8 cellular contexts compared by ENCODE assay signal in the genomic region with DNA sequence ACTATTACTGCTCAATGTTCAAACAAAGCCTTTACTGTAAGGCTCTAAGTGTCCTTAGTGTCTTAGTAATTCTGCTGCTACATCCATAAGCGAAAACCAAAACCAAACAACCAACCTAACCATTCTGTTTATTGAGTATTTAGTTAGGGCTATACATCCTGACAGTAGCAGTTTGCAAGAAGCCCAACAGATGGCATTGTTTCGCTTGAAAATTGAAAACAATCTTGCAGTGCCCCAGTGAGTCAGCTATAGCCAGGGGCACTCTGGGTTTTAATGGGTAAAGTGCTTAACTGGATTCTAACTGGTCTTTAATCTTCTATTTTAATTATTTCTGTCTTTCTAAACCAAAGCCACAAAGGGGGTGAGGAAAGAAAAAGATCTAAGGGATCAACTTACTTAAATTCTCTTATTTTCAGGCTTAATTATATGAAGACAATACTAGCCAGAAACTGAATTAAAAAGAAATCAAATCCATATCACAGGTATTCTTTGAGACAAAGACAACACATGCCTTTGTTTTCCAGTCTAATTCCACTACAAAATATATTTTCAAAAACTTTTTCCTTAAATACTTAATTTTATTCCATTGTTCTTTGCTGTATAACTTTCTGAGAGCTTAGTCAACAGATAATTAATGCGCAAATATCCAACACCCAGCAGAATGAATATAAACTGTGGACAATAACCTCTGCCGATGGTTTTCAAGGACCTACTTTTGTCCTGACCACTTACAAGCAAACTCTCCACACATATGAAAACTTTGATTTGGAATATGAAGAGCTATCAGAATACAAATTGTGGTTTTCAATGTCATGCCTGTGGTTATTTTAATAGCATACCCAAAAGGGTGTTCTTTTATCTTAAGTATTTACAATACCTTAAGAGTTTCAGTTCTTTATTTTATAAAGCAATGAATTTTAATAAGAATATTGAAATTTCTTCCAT. TPM values are rescaled to one million over a fixed set of nuclear protein-coding genes. Genes with fewer than 3 reads are reported as not detected.
A peak's percentile ranks its signal among the peaks of the same experiment; 100 is the strongest.
DNase-seq lines count a peak whose midpoint lies in the region; ATAC-seq and TF ChIP-seq lines count a peak whose summit lies in the region.

No MANE protein-coding gene starts in this region.

- peak; percentile 93 for TF ChIP-seq CTCF in chondrocyte (IDR thresholded peaks at IDR 0.05)

- H3K4me3 Mint-ChIP-seq in chondrocyte (ENCODE audit: unreplicated experiment) = no peak overlapping the region

- ATAC-seq in HG03060 (IDR thresholded peaks at IDR 0.05; ENCODE audit: low read depth, unreplicated experiment) (peak; percentile 42), left lobe of liver (peak; percentile 97), GM18858 (IDR thresholded peaks at IDR 0.05; ENCODE audit: unreplicated experiment) (no peak)

- peak; percentile 88 for DNase-seq in EH (ENCODE audit: low read depth)
- DNase-seq in NCI-H345 treated with DMSO at 0.1 percent for 48 hours (lab: John Stamatoyannopoulos, UW; ENCODE audit: unreplicated experiment) = peak; percentile 78
- DNase-seq in activated CD4-positive, CD25-positive, alpha-beta regulatory T cell (lab: John Stamatoyannopoulos, UW) = peak; percentile 5 to 39 (median 20)
- no peak for DNase-seq in chondrocyte (ENCODE audit: low spot score)
- DNase-seq in left lobe of liver (ENCODE audit: low spot score) = no peak
- peak in 2 of 3 experiments; percentile 47 to 53 for DNase-seq in stimulated activated CD4-positive, alpha-beta T cell treated with anti-CD3 and anti-CD28 coated beads, TNF-alpha, amount 100 ng/mL, for 4 hours (ENCODE audit: low read depth in 3 of 3)

- no peaks in the 10 kb centered on the region for H3K27me3 Mint-ChIP-seq in chondrocyte (ENCODE audit: low read depth)

- H3K36me3 Mint-ChIP-seq in chondrocyte (ENCODE audit: low read depth) = peaks cover 2% of the 10 kb centered on the region

- peaks cover 47% of the 10 kb centered on the region for H3K4me1 Mint-ChIP-seq in chondrocyte (ENCODE audit: low read depth)

- peak overlapping the region; percentile 61 for H3K27ac Mint-ChIP-seq in chondrocyte (ENCODE audit: unreplicated experiment)

- H3K9me3 Mint-ChIP-seq in chondrocyte (ENCODE audit: low read depth) = no peaks in the 10 kb centered on the region

RNA-seq across cellular contexts. Expression of gene POGZ, which starts 15.2 kb away (rescaled TPM):
- 61.7 to 79.7 TPM (median 65.0 TPM) in 3 replicates for total RNA-seq in chondrocyte
- 29.3 TPM for total RNA-seq in left lobe of liver

RNA-seq across cellular contexts. Expression of gene PSMB4, which starts 44.7 kb away (rescaled TPM):
- total RNA-seq in chondrocyte = 229 to 257 TPM (median 236 TPM) in 3 replicates
- total RNA-seq in left lobe of liver = 135 TPM

Comparison
In these comparisons a context has a peak if more than half of its experiments do, and no peak if none do; other contexts are left out.
1. DNase-seq: peak in EH (single experiment), NCI-H345 treated with DMSO at 0.1 percent for 48 hours (single experiment), activated CD4-positive, CD25-positive, alpha-beta regulatory T cell (4 of 4) and stimulated activated CD4-positive, alpha-beta T cell treated with anti-CD3 and anti-CD28 coated beads, TNF-alpha, amount 100 ng/mL, for 4 hours (2 of 3); none in chondrocyte (single experiment) and left lobe of liver (single experiment).